Comparison of ENCODE assay signal across 9 cellular contexts in the genomic region with DNA sequence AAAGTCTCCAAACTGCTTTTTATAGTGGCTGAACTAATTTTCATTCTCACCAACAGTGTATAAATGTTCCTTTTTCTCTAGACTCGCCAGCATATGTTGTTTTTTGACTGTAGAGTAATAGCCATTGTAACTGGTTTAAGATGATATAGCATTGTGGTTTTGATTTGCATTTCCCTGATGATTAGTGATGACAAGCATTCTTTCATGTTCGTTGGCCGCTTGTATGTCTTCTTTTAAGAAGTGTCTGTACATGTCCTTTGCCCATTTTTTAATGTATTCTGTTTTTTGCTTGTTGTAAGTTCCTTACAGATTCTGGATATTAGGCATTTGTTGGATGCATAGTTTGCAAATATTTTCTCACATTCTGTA.
DNase-seq lines count a peak whose midpoint lies in the region; ATAC-seq and TF ChIP-seq lines count a peak whose summit lies in the region.
"Had no signal": no experiment of that assay in that cellular context is flagged by ENCODE, and none has a peak within 500 bp of the region (broad histone marks: within the 10 kb centered on the region; RNA-seq: fewer than 3 reads in every experiment).

No MANE protein-coding gene starts in this region.

- no peaks in the 10 kb centered on the region for H3K36me3 Mint-ChIP-seq in T-helper 17 cell (ENCODE audit: low read depth)

- DNase-seq in AG10803 (ENCODE audit: low read depth): no peak
- DNase-seq in T-helper 17 cell: no peak
- DNase-seq in AG20443 (ENCODE audit: low spot score): no peak
- no peak for DNase-seq in NCI-H510A treated with DMSO at 0.1 percent for 48 hours (lab: John Stamatoyannopoulos, UW)
- DNase-seq in activated CD4-positive, alpha-beta T cell treated with anti-CD3 and anti-CD28 coated beads for 1 hour: no peak

- no peaks in the 10 kb centered on the region for H3K4me1 ChIP-seq in mucosa of rectum (ENCODE audit: control insufficient read depth in 2 of 2, insufficient read depth in 2 of 2, low read length in 2 of 2)

- H3K27ac ChIP-seq in mucosa of rectum (ENCODE audit: low read depth in 2 of 2, low read length in 2 of 2): peak overlapping the region; percentile 4 to 58

- H3K9me3 ChIP-seq in T-helper 17 cell (ENCODE audit: control insufficient read depth, low read length, poor library complexity, severe bottlenecking) (peaks cover 2% of the 10 kb centered on the region), mucosa of rectum (ENCODE audit: control insufficient read depth in 2 of 2, low read length in 2 of 2) (no peaks in the 10 kb centered on the region)

- H3K36me3 ChIP-seq in mucosa of rectum (ENCODE audit: control insufficient read depth in 2 of 2, insufficient read depth in 2 of 2, low read length in 2 of 2): no peaks in the 10 kb centered on the region

- no peaks in the 10 kb centered on the region for H3K27me3 ChIP-seq in mucosa of rectum (ENCODE audit: control insufficient read depth in 2 of 2, insufficient read depth in 2 of 2, low read length in 2 of 2)

- ATAC-seq in GM18909 (IDR thresholded peaks at IDR 0.05; ENCODE audit: poor library complexity, unreplicated experiment) (peak; percentile 47), HG03108 (IDR thresholded peaks at IDR 0.05; ENCODE audit: unreplicated experiment) (peak; percentile 38), T-helper 17 cell (peak; percentile 60)
- ATAC-seq: HCT116 had no signal

- no peak for TF ChIP-seq CTCF in AG10803 (conservative IDR thresholded peaks at IDR 0.05; ENCODE audit: low read length)

- H3K4me3 Mint-ChIP-seq in T-helper 17 cell: peak overlapping the region; percentile 93

- H3K27ac Mint-ChIP-seq in T-helper 17 cell: peak overlapping the region; percentile 98

- H3K4me1 Mint-ChIP-seq in T-helper 17 cell: peaks cover 14% of the 10 kb centered on the region

- H3K27me3 Mint-ChIP-seq in T-helper 17 cell: no peaks in the 10 kb centered on the region

- peak overlapping the region in 1 of 2 donors; percentile 20 for H3K9ac ChIP-seq in mucosa of rectum (ENCODE audit: low read depth in 1 of 2, low read length in 2 of 2)

- H3K4me3 ChIP-seq in AG10803 (ENCODE audit: low read length) (peak overlapping the region; percentile 34), mucosa of rectum (ENCODE audit: low read length in 2 of 2) (peak overlapping the region; percentile 37 to 79)
